8 cellular contexts compared by ENCODE assay signal in the genomic region with DNA sequence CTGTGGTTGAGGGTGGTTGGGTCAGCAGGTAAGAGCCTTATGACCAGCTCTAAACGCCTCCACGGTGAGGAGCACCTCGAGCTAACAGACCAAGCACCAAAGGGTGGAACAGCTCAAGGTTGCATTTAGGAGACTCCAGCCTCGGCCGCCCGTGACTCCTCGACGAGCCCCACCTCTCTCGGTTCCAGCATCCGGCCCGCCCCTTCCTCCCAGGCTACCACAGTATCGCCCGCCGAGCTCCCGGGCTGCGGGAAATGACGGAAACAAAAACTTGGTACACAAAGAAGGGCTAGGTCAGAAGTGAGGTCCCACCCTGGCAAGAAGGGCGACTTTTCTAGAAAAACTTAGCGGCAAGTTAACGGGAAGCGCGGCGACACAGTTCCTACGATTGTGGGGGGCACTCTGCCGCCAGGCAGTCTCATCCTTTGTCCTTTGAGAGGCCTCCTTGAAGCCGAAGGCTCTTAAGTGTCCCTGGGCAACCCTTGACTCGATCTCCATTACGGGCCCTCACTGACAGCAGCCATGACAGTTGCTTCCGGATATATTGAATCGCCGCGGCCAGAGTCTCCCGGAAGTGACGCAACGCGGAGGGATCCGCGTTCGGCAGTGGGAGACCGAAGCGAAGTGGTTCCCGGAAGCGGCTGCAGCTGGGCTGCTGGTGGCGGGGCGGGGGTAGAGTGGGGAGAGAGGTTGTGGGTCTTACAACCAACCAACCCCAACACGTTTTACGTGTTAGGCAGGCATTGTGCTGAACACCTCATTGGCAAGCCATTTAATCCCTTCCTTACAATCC. TPM values are rescaled to one million over a fixed set of nuclear protein-coding genes. Genes with fewer than 3 reads are reported as not detected.
DNase-seq lines count a peak whose midpoint lies in the region; ATAC-seq, FAIRE-seq and TF ChIP-seq lines count a peak whose summit lies in the region.

No MANE protein-coding gene starts in this region.

- H3K27ac ChIP-seq in layer of hippocampus (ENCODE audit: low read depth, low read length), result peak overlapping the region; percentile 87

- no peak for FAIRE-seq in bronchial epithelial cell (lab: Jason Lieb, UNC)

- H3K4me3 Mint-ChIP-seq in activated B cell treated with CpG ODN at 0.5 μM for 24 hours, result peak overlapping the region; percentile 95

- no peaks in the 10 kb centered on the region for H3K36me3 ChIP-seq in bronchial epithelial cell (ENCODE audit: control insufficient read depth, insufficient read depth, low read length)

- peak; percentile 77 for TF ChIP-seq POLR2A in GM18951 (IDR thresholded peaks at IDR 0.05; ENCODE audit: extremely low read depth, insufficient read depth, insufficient read length)

- peaks cover 8% of the 10 kb centered on the region for H3K9me3 Mint-ChIP-seq in activated B cell treated with CpG ODN at 0.5 μM for 24 hours

- H3K4me3 ChIP-seq in bronchial epithelial cell (ENCODE audit: low read depth, low read length), result peak overlapping the region; percentile 69

- TF ChIP-seq CTCF in AG09319 (IDR thresholded peaks at IDR 0.05; ENCODE audit: low read depth, low read length), result no peak
- no peak for TF ChIP-seq CTCF in activated B cell treated with CpG ODN at 0.5 μM for 24 hours (IDR thresholded peaks at IDR 0.05)
- no peak for TF ChIP-seq CTCF in bronchial epithelial cell (IDR thresholded peaks at IDR 0.05; ENCODE audit: insufficient read depth, low read length, severe bottlenecking)

- peaks cover 8% of the 10 kb centered on the region for H3K4me1 Mint-ChIP-seq in activated B cell treated with CpG ODN at 0.5 μM for 24 hours

- CTCF ChIA-PET in activated B cell treated with CpG ODN at 0.5 μM for 24 hours (lab: Charles Lee), result interaction anchor here (1.8 kb wide), 1 partner anchor 40 kb away, joined by 16 read pairs; the partner anchor contains the start of gene ZNF518A

- H3K27me3 ChIP-seq in bronchial epithelial cell (ENCODE audit: control insufficient read depth, insufficient read depth, low read length) (no peaks in the 10 kb centered on the region), layer of hippocampus (ENCODE audit: control insufficient read depth, insufficient read depth, low read length) (peaks cover 2% of the 10 kb centered on the region)

- DNase-seq in AG09319 (ENCODE audit: extremely low read depth, low read depth), result peak; percentile 96
- DNase-seq in NCI-H345 (lab: John Stamatoyannopoulos, UW), result peak; percentile 91
- DNase-seq in activated B cell treated with CpG ODN at 0.5 μM for 24 hours, result peak; percentile 88
- DNase-seq in bronchial epithelial cell (ENCODE audit: low read depth), result peak; percentile 78
- DNase-seq in stimulated activated CD4-positive, alpha-beta T cell treated with anti-CD3 and anti-CD28 coated beads, Interleukin-4, amount 100 ng/mL, for 48 hours (ENCODE audit: low read depth in 2 of 2), result peak; percentile 83 to 89

- POLR2A ChIA-PET in activated B cell treated with CpG ODN at 0.5 μM for 24 hours (lab: Charles Lee), result interaction anchor here (0.5 to 3.7 kb wide), 15 partner anchors 27 to 1647 kb away, joined by 3 to 356 read pairs (median 4); partner anchors contain the start of genes BLNK, CCNJ, FRAT1 and ZFYVE27

- peaks cover 28% of the 10 kb centered on the region for H3K27me3 Mint-ChIP-seq in activated B cell treated with CpG ODN at 0.5 μM for 24 hours

- ATAC-seq in HG03175 (IDR thresholded peaks at IDR 0.05; ENCODE audit: unreplicated experiment), result peak; percentile 86
- ATAC-seq in activated B cell treated with CpG ODN at 0.5 μM for 24 hours (ENCODE audit: low read depth), result peak; percentile 85

- peak overlapping the region; percentile 98 for H3K27ac Mint-ChIP-seq in activated B cell treated with CpG ODN at 0.5 μM for 24 hours

- intact Hi-C loops in activated B cell treated with CpG ODN at 0.5 μM for 24 hours (cut with micrococcal nuclease), result loop anchor here (1.0 kb wide), 2 partner anchors 40 to 47 kb away; partner anchors contain the start of genes CCNJ and ZNF518A

- peaks cover 19% of the 10 kb centered on the region for H3K36me3 Mint-ChIP-seq in activated B cell treated with CpG ODN at 0.5 μM for 24 hours (ENCODE audit: low read depth)

- in situ Hi-C loops in GM18951 (cut with MboI; ENCODE audit: low sequenced_read_pairs, unreplicated experiment), result no loop called here

RNA-seq across cellular contexts. Expression of gene ZNF518A, which starts 40.2 kb away (rescaled TPM):
- total RNA-seq in activated B cell treated with CpG ODN at 0.5 μM for 24 hours (23.8 and 28.7 TPM in 2 replicates), bronchial epithelial cell (21.1 and 26.2 TPM in 2 replicates)

RNA-seq across cellular contexts. Expression of gene CCNJ, which starts 46.5 kb away (rescaled TPM):
- total RNA-seq in activated B cell treated with CpG ODN at 0.5 μM for 24 hours (9.8 and 10.2 TPM in 2 replicates), bronchial epithelial cell (10.1 and 10.5 TPM in 2 replicates)

Comparison
In these comparisons a context has a peak if more than half of its experiments do, and no peak if none do; other contexts are left out.
1. Peak in every context shown above with its lines: DNase-seq, ATAC-seq, H3K4me3 ChIP-seq and H3K27ac ChIP-seq.